ENCODE assay signal across 9 cellular contexts in the genomic region with DNA sequence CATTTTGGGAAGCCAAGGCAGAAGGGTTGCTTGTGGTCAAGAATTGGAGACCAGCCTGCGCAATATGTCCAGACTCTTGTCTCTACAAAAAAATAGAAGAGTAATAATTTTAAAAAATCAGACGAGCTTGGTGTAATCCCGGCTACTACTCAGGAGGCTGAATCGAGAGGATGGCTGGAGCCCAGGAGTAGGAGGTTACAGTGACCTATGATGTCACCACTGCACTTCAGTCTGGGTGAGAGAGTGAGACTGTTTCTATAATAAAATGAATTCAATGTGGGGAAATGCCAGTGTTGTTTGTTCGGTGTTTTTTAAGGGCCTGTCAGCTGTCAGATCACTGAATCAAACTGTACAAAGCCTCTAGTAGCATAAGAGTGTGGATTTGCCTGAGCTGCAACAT. TPM values are rescaled to one million over a fixed set of nuclear protein-coding genes. Genes with fewer than 3 reads are reported as not detected.
DNase-seq lines count a peak whose midpoint lies in the region; ATAC-seq, FAIRE-seq and TF ChIP-seq lines count a peak whose summit lies in the region.
"Had no signal": no experiment of that assay in that cellular context is flagged by ENCODE, and none has a peak within 500 bp of the region (broad histone marks: within the 10 kb centered on the region; RNA-seq: fewer than 3 reads in every experiment).

No MANE protein-coding gene starts in this region.

- FAIRE-seq in kidney (lab: Jason Lieb, UNC), result no peak

- H3K4me3 ChIP-seq in OCI-LY3 (ENCODE audit: low read length), result 0 out of 2 replicates have a peak overlapping the region, but pooled peaks have one; percentile 86
- H3K4me3 ChIP-seq in epithelial cell of proximal tubule (ENCODE audit: low read depth, low read length), result peak overlapping the region; percentile 75
- H3K4me3 ChIP-seq in kidney (ENCODE audit: low read length in 2 of 2), result no peak overlapping the region

- H3K36me3 ChIP-seq in ES-I3 (ENCODE audit: insufficient read depth, low read length), result no peaks in the 10 kb centered on the region
- no peaks in the 10 kb centered on the region for H3K36me3 ChIP-seq in OCI-LY3 (replicated peaks; ENCODE audit: low read depth, low read length)
- no peaks in the 10 kb centered on the region for H3K36me3 ChIP-seq in kidney (ENCODE audit: control insufficient read depth in 1 of 2, insufficient read depth in 2 of 2, low read length in 2 of 2)

- no peaks in the 10 kb centered on the region for H3K27me3 ChIP-seq in OCI-LY3 (ENCODE audit: low read depth, low read length)
- H3K27me3 ChIP-seq: neutrophil had no signal

- peak overlapping the region; percentile 75; the same call in 1 of the 2 replicates for H3K4me2 ChIP-seq in OCI-LY3 (ENCODE audit: low read length)

- peak overlapping the region; percentile 90; the same call in 1 of the 2 replicates for H3K9ac ChIP-seq in ES-I3 (ENCODE audit: low read depth, low read length)
- no peak overlapping the region for H3K9ac ChIP-seq in OCI-LY3 (ENCODE audit: low read length)
- H3K9ac ChIP-seq in kidney (ENCODE audit: low read length in 2 of 2), result no peak overlapping the region

- no peak overlapping the region for H3K27ac ChIP-seq in OCI-LY3 (ENCODE audit: low read length)
- no peak overlapping the region for H3K27ac ChIP-seq in kidney (ENCODE audit: low read depth in 2 of 2, low read length in 2 of 2)

- H3K9me3 ChIP-seq in ES-I3 (ENCODE audit: control insufficient read depth, insufficient read depth, low read length) (no peaks in the 10 kb centered on the region), OCI-LY3 (ENCODE audit: insufficient read depth, low read length) (no peaks in the 10 kb centered on the region), kidney (ENCODE audit: control insufficient read depth in 1 of 2, low read length in 2 of 2) (no peaks in the 10 kb centered on the region)
- H3K9me3 ChIP-seq: neutrophil had no signal

- ATAC-seq in HG03342 (IDR thresholded peaks at IDR 0.05; ENCODE audit: unreplicated experiment), result no peak

- no peak overlapping the region for H2AFZ ChIP-seq in OCI-LY3 (ENCODE audit: low read depth, low read length)

- H3K4me1 ChIP-seq in ES-I3 (ENCODE audit: insufficient read depth, low read length), result 0 out of 2 replicates have a peak, but pooled peaks cover 3% of the 10 kb centered on the region
- peaks cover 13% of the 10 kb centered on the region for H3K4me1 ChIP-seq in OCI-LY3 (ENCODE audit: low read length)
- H3K4me1 ChIP-seq in kidney (ENCODE audit: control insufficient read depth in 1 of 2, insufficient read depth in 1 of 2, low read depth in 1 of 2, low read length in 2 of 2), result peaks cover 0 to 3% of the 10 kb centered on the region in 2 donors

- DNase-seq in epithelial cell of proximal tubule (ENCODE audit: low read depth) (no peak), posterior vena cava (ENCODE audit: low spot score) (peak; percentile 75), germinal center (ENCODE audit: low spot score) (no peak), kidney (no peak)
- no peak for DNase-seq in effector CD8-positive, alpha-beta T cell (lab: John Stamatoyannopoulos, UW)

- TF ChIP-seq CTCF in OCI-LY3 (IDR thresholded peaks at IDR 0.05; ENCODE audit: low read depth, low read length) (no peak), epithelial cell of proximal tubule (conservative IDR thresholded peaks at IDR 0.05; ENCODE audit: low read depth, low read length) (no peak), kidney (IDR thresholded peaks at IDR 0.05; ENCODE audit: borderline replicate concordance, extremely low read depth, insufficient read depth) (no peak)

- H4K20me1 ChIP-seq in OCI-LY3 (ENCODE audit: insufficient read depth, low read length), result peaks cover 31% of the 10 kb centered on the region

- H3K79me2 ChIP-seq in OCI-LY3 (ENCODE audit: low read length), result peaks cover 32% of the 10 kb centered on the region

- intact Hi-C loops in posterior vena cava (cut with DNase I), result no loop called here
- intact Hi-C loops in kidney (cut with DNase I), result no loop called here

RNA-seq across cellular contexts. Expression of gene FBXL3, which starts 1.2 kb away (rescaled TPM):
- total RNA-seq in epithelial cell of proximal tubule (32.2 and 33.8 TPM in 2 replicates), posterior vena cava (10 to 100 TPM; 75.7 to 76.2 TPM), kidney (61.6 TPM)
- polyA plus RNA-seq in kidney (ENCODE audit: insufficient read depth, low read depth, low replicate concordance), result 22.3 TPM

RNA-seq across cellular contexts. Expression of gene CLN5, which starts 36.3 kb away (rescaled TPM):
- total RNA-seq in epithelial cell of proximal tubule (15.9 and 19.8 TPM in 2 replicates), posterior vena cava (10 to 100 TPM; 22.0 to 40.2 TPM), kidney (80.8 TPM)
- polyA plus RNA-seq in kidney (ENCODE audit: insufficient read depth, low read depth, low replicate concordance), result 59.5 TPM

Comparison
In these comparisons a context has a peak if more than half of its experiments do, and no peak if none do; other contexts are left out.
1. H3K4me3 ChIP-seq: peak in OCI-LY3 (single experiment) and epithelial cell of proximal tubule (single experiment); none in kidney (0 of 2).